ENCODE assay signal across 8 cellular contexts in the genomic region with DNA sequence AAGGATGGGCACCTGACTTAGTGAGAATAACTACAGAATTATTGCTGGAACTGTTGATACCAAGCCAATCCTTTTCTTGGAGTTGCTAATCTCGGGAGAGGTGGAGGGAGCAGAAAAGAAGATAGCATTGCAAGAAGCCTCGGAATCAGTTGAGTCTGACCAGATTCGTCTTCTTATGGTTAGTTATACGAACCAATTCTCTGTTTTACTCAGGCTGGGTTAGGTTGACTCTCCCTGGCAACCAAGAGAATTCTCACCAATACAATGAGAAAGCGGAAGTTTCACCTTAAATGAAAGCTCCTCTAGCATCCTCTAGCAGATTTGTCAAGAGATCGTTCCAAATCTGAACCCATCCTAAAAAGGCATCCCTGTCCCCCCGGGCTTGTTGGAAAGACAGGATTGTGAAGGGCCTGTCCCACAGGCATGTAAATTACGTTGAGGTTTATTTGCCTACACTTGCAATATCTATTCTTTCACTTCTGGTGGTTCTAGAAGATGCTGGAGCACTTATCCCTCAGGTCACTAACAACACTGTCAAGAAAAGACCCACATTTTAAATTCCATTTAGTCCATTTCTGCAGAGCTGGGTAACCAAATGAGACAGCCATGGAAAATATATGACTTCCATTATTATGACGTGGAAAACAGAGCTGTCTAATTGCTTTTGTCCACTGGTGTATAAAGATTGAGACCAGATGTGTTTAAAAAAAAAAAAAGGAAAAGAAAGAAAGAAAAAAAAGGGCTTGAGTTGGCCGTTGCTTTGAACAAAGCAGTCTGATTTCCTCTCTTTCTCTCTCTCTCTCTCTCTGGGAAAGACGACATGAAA. TPM values are rescaled to one million over a fixed set of nuclear protein-coding genes. Genes with fewer than 3 reads are reported as not detected.
DNase-seq lines count a peak whose midpoint lies in the region; ATAC-seq and TF ChIP-seq lines count a peak whose summit lies in the region.

No MANE protein-coding gene starts in this region.

- no peaks in the 10 kb centered on the region for H3K79me1 ChIP-seq in H9 (ENCODE audit: insufficient read depth, low read depth, low read length, poor library complexity, severe bottlenecking)

- H3K4me1 ChIP-seq in psoas muscle: no peaks in the 10 kb centered on the region
- peaks cover 3% of the 10 kb centered on the region; the same call in 1 of the 2 replicates for H3K4me1 ChIP-seq in H9 (ENCODE audit: insufficient read depth, low read length)

- no peak overlapping the region for H4K8ac ChIP-seq in H9 (replicated peaks; ENCODE audit: insufficient read length, low read depth, low read length)

- ATAC-seq in GM18868 (IDR thresholded peaks at IDR 0.05; ENCODE audit: unreplicated experiment) (peak; percentile 91), HG02642 (IDR thresholded peaks at IDR 0.05; ENCODE audit: poor library complexity, unreplicated experiment) (peak; percentile 85), T-helper 17 cell (peak; percentile 40), psoas muscle (no peak), esophagus mucosa (no peak)

- no peak overlapping the region for H3K4ac ChIP-seq in H9 (ENCODE audit: low read depth, low read length)

- no peak overlapping the region for H3K56ac ChIP-seq in H9 (ENCODE audit: insufficient read length, low read depth, low read length)

- H3K14ac ChIP-seq in H9 (ENCODE audit: insufficient read depth, low read length): no peak overlapping the region

- H3K36me3 ChIP-seq in psoas muscle (ENCODE audit: insufficient read depth in 1 of 2, low read depth in 1 of 2): no peaks in the 10 kb centered on the region

- H2AFZ ChIP-seq in H9 (ENCODE audit: low read length): no peak overlapping the region

- H3K4me2 ChIP-seq in H9 (ENCODE audit: insufficient read depth, insufficient read length, low read length): no peak overlapping the region

- no peak overlapping the region for H3T11ph ChIP-seq in H9 (ENCODE audit: low read length)

- H3K9ac ChIP-seq in H9 (ENCODE audit: extremely low read depth, insufficient read length, low read length): no peak overlapping the region

- H3K4me3 ChIP-seq in psoas muscle: peak overlapping the region; percentile 48

- H3K27me3 Mint-ChIP-seq in T-helper 17 cell: no peaks in the 10 kb centered on the region
- no peaks in the 10 kb centered on the region; the same call in 1 of the 2 replicates for H3K27me3 Mint-ChIP-seq in H9 (ENCODE audit: low read depth)

- no peak overlapping the region for H3K23ac ChIP-seq in H9 (ENCODE audit: insufficient read length, low read depth, low read length)

- H4K91ac ChIP-seq in H9 (ENCODE audit: insufficient read length, low read depth, low read length): no peak overlapping the region

- WGBS in psoas muscle, 3 donors: 66 to 69% (median 68%) methylated on average over 11 of the region's 11 CpGs
- no CpG with 5 or more reads among the region's 11 CpGs for WGBS in H9 (ENCODE audit: extremely low coverage, insufficient read length, low lambda C conversion rate)

- H3K9me3 ChIP-seq in T-helper 17 cell (ENCODE audit: control insufficient read depth, low read length, poor library complexity, severe bottlenecking) (no peaks in the 10 kb centered on the region), psoas muscle (no peaks in the 10 kb centered on the region), H9 (ENCODE audit: control insufficient read depth, low read depth, low read length) (no peaks in the 10 kb centered on the region)

- H3K27me3 ChIP-seq in psoas muscle (ENCODE audit: insufficient read depth in 3 of 3, low read length in 2 of 3): no peaks in the 10 kb centered on the region
- H3K27me3 ChIP-seq in H9 (ENCODE audit: insufficient read depth, low read length): no peaks in the 10 kb centered on the region

- no peak overlapping the region for H4K5ac ChIP-seq in H9 (ENCODE audit: insufficient read length, low read depth, low read length)

- no peak overlapping the region for H2BK120ac ChIP-seq in H9 (ENCODE audit: low read depth, low read length, poor library complexity, severe bottlenecking)

- H3K9me3 Mint-ChIP-seq in H9: peaks cover 0 to 3% of the 10 kb centered on the region in 2 experiments; a peak in 2 of 5 replicates

- H2BK5ac ChIP-seq in H9 (ENCODE audit: insufficient read length, low read length): no peak overlapping the region

- H3K27ac Mint-ChIP-seq in T-helper 17 cell: no peak overlapping the region
- no peak overlapping the region for H3K27ac Mint-ChIP-seq in H9

- no peaks in the 10 kb centered on the region for H3K23me2 ChIP-seq in H9 (ENCODE audit: insufficient read length, low read depth, low read length, poor library complexity, severe bottlenecking)

- H3K4me3 Mint-ChIP-seq in T-helper 17 cell (peak overlapping the region; percentile 69), H9 (no peak overlapping the region)

- H3K79me2 ChIP-seq in H9 (ENCODE audit: insufficient read depth, low read length): no peaks in the 10 kb centered on the region

- no peak overlapping the region for H2BK15ac ChIP-seq in H9 (ENCODE audit: low read depth, low read length)

- no peak overlapping the region for H2AK5ac ChIP-seq in H9 (ENCODE audit: insufficient read length, low read length)

- H3K18ac ChIP-seq in H9 (ENCODE audit: insufficient read length, low read depth, low read length): no peak overlapping the region

- no peak overlapping the region for H2BK20ac ChIP-seq in H9 (ENCODE audit: low read depth, low read length, poor library complexity, severe bottlenecking)

- intact Hi-C loops in psoas muscle (cut with DNase I): no loop called here

- TF ChIP-seq CTCF in psoas muscle (IDR thresholded peaks at IDR 0.05) (no peak), H9 (conservative IDR thresholded peaks at IDR 0.05) (no peak)

- H3K27ac ChIP-seq in psoas muscle: peak overlapping the region; percentile 30
- H3K27ac ChIP-seq in H9 (ENCODE audit: insufficient read length, low read depth, low read length): no peak overlapping the region

- H4K20me1 ChIP-seq in H9 (ENCODE audit: control insufficient read depth, insufficient read depth, insufficient read length): no peaks in the 10 kb centered on the region

- H3K4me1 Mint-ChIP-seq in T-helper 17 cell: peaks cover 21% of the 10 kb centered on the region
- peaks cover 46 to 50% of the 10 kb centered on the region in 2 experiments for H3K4me1 Mint-ChIP-seq in H9

- no peak overlapping the region for H2BK12ac ChIP-seq in H9 (ENCODE audit: insufficient read length, low read depth, low read length)

- no peak for DNase-seq in T-helper 17 cell
- no peak for DNase-seq in psoas muscle
- no peak for DNase-seq in GF-D8 (lab: John Stamatoyannopoulos, UW)
- DNase-seq in activated effector memory CD4-positive, alpha-beta T cell treated with Interleukin-2 at 50 U/mL for 16 hours: no peak
- no peak for DNase-seq in H9

- H3K36me3 Mint-ChIP-seq in T-helper 17 cell (ENCODE audit: low read depth) (no peaks in the 10 kb centered on the region), H9 (ENCODE audit: insufficient read depth in 1 of 3, low read depth in 3 of 3) (no peaks in the 10 kb centered on the region)

RNA-seq across cellular contexts. Expression of a gene that starts 43.3 kb away (rescaled TPM):
- total RNA-seq in T-helper 17 cell (10 to 100 TPM; 62.2 to 70.7 TPM), psoas muscle (100 to 1,000 TPM in 1 of 4 donors, 10 to 100 TPM in 3; 54.1 to 112 (median 90.1) TPM), esophagus mucosa (96.6 TPM), H9 (2021) (130 and 142 TPM in 2 replicates)
- polyA plus RNA-seq in psoas muscle: 10 to 100 TPM; 66.3 to 86.5 (median 66.6) TPM

Comparison
In these comparisons a context has a peak if more than half of its experiments do, and no peak if none do; other contexts are left out.
1. ATAC-seq: peak in GM18868 (single experiment), HG02642 (single experiment) and T-helper 17 cell (single experiment); none in psoas muscle (0 of 4) and esophagus mucosa (single experiment).